8 cellular contexts compared by ENCODE assay signal in the genomic region with DNA sequence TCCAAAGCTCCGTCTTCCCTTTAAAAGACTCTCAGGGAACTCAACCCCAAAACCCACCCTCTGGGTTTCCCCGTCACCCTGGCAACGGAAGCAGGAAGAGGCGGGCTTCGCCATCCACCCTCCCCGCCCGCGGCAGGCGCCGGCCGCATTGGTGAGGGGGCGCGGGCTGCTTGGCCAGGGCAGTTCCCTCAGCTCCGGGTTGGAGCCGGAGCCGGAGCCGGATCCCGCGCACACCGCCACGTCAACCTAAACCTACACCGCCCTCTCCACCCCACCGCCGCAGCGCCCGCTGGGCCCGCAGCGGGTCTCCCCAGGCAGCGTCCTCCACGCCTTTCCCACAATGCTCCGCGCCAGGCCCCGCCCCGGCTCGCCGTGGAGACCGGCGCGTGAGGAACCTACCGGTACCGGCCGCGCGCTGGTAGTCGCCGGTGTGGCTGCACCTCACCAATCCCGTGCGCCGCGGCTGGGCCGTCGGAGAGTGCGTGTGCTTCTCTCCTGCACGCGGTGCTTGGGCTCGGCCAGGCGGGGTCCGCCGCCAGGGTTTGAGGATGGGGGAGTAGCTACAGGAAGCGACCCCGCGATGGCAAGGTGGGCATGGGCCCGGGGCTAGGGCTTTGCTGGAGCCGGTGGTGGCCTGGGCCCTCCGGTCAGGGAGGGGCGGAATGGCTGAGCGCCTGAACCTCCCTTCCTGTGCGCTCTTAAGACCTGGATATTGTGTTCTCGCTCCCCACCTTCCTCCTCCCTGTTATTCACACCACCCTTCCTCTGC. TPM values are rescaled to one million over a fixed set of nuclear protein-coding genes. Genes with fewer than 3 reads are reported as not detected.
DNase-seq lines count a peak whose midpoint lies in the region; ATAC-seq and TF ChIP-seq lines count a peak whose summit lies in the region.

DNAJC10 (plus strand) TSS at position 362 of the 769 bp plus-strand sequence. CDS start 1,830 bp downstream, outside the sequence.

- H3K4me2 ChIP-seq in GM23338 = peak within 1 kb of the TSS; percentile 81
- H3K4me2 ChIP-seq in neural progenitor cell = peak within 1 kb of the TSS; percentile 97

- peak within 1 kb of the TSS; percentile 62 for H3K9ac ChIP-seq in neural progenitor cell

- H2AFZ ChIP-seq in GM23338 (peak within 1 kb of the TSS; percentile 96), neural progenitor cell (replicated peaks) (peak within 1 kb of the TSS; percentile 94)

- H3K27me3 Mint-ChIP-seq in GM23338 (ENCODE audit: insufficient read depth, low read depth, poor library complexity) (no peaks in the 10 kb centered on the region), neural progenitor cell (ENCODE audit: insufficient read depth, low read depth) (peaks cover 3% of the 10 kb centered on the region)

- H3K36me3 Mint-ChIP-seq in GM23338 (ENCODE audit: low read depth) = peaks cover 3% of the 10 kb centered on the region
- H3K36me3 Mint-ChIP-seq in neural progenitor cell = no peaks in the 10 kb centered on the region

- H3K4me3 ChIP-seq in GM23338 (peak within 1 kb of the TSS; percentile 88), RWPE2 (ENCODE audit: severe bottlenecking) (peak within 1 kb of the TSS; percentile 62), foreskin fibroblast (ENCODE audit: low read depth in 1 of 2, low read length in 2 of 2) (peak within 1 kb of the TSS; percentile 87 to 92), neural progenitor cell (peak within 1 kb of the TSS; percentile 85)

- no peaks in the 10 kb centered on the region for H3K27me3 ChIP-seq in GM23338 (ENCODE audit: insufficient read depth)
- H3K27me3 ChIP-seq in RWPE2 (ENCODE audit: insufficient read depth, poor library complexity, severe bottlenecking) = no peaks in the 10 kb centered on the region
- no peaks in the 10 kb centered on the region for H3K27me3 ChIP-seq in neural progenitor cell

- H3K4me1 ChIP-seq in GM23338 (ENCODE audit: insufficient read depth) (peaks cover 12% of the 10 kb centered on the region), RWPE2 (ENCODE audit: insufficient read depth, poor library complexity, severe bottlenecking) (peaks cover 21% of the 10 kb centered on the region), neural progenitor cell (peaks cover 18% of the 10 kb centered on the region)

- no peaks in the 10 kb centered on the region for H3K9me2 ChIP-seq in GM23338 (ENCODE audit: insufficient read depth)

- H3K79me2 ChIP-seq in GM23338 (replicated peaks; ENCODE audit: insufficient read depth) = peaks cover 24% of the 10 kb centered on the region
- peaks cover 25% of the 10 kb centered on the region for H3K79me2 ChIP-seq in neural progenitor cell (ENCODE audit: low read depth)

- no peak within 1 kb of the TSS for H3K27ac Mint-ChIP-seq in GM23338
- no peak within 1 kb of the TSS for H3K27ac Mint-ChIP-seq in neural progenitor cell

- peak; percentile 95 for DNase-seq in ELF-1 (ENCODE audit: low read depth, low spot score)
- DNase-seq in GM23338 (ENCODE audit: low spot score) = peak; percentile 93
- DNase-seq in Kasumi-1 (lab: John Stamatoyannopoulos, UW) = peak; percentile 94 to 97
- peak; percentile 89 for DNase-seq in RWPE2 (ENCODE audit: low spot score)
- peak; percentile 96 for DNase-seq in activated effector memory CD4-positive, alpha-beta T cell treated with anti-CD3 and anti-CD28 coated beads, Interleukin-2, amount 50 U/mL, for 16 hours
- peak; percentile 84 to 94 for DNase-seq in foreskin fibroblast
- peak; percentile 95 for DNase-seq in neural progenitor cell (ENCODE audit: low spot score)
- peak; percentile 84 for DNase-seq in stromal cell of bone marrow (ENCODE audit: low read depth)

- H3K9me3 ChIP-seq in RWPE2 (ENCODE audit: severe bottlenecking) (no peaks in the 10 kb centered on the region), neural progenitor cell (ENCODE audit: low read depth) (no peaks in the 10 kb centered on the region)

- no peaks in the 10 kb centered on the region for H3K9me3 Mint-ChIP-seq in GM23338
- no peaks in the 10 kb centered on the region for H3K9me3 Mint-ChIP-seq in neural progenitor cell

- H4K20me1 ChIP-seq in GM23338 (replicated peaks; ENCODE audit: insufficient read depth) (no peaks in the 10 kb centered on the region), neural progenitor cell (ENCODE audit: low read depth) (no peaks in the 10 kb centered on the region)

- ATAC-seq in GM23338 (peak; percentile 95), RWPE2 (ENCODE audit: low read depth) (peak; percentile 93)

- H3K27ac ChIP-seq in GM23338 (ENCODE audit: low read depth) = peak within 1 kb of the TSS; percentile 92
- H3K27ac ChIP-seq in RWPE2 (ENCODE audit: poor library complexity, severe bottlenecking) = peak within 1 kb of the TSS; percentile 63
- H3K27ac ChIP-seq in neural progenitor cell = peak within 1 kb of the TSS; percentile 80

- no peaks in the 10 kb centered on the region; the same call in 2 of the 3 replicates for H3K4me1 Mint-ChIP-seq in GM23338
- H3K4me1 Mint-ChIP-seq in neural progenitor cell = peaks cover 7% of the 10 kb centered on the region

- TF ChIP-seq CTCF in GM23338 (conservative IDR thresholded peaks at IDR 0.05; ENCODE audit: low read depth in 2 of 2) = no peak
- no peak for TF ChIP-seq CTCF in RWPE2 (IDR thresholded peaks at IDR 0.05; ENCODE audit: poor library complexity, severe bottlenecking)
- no peak for TF ChIP-seq CTCF in foreskin fibroblast (IDR thresholded peaks at IDR 0.05; ENCODE audit: low read depth, low read length)
- TF ChIP-seq CTCF in neural progenitor cell (IDR thresholded peaks at IDR 0.05) = no peak

- H3F3A ChIP-seq in GM23338 (replicated peaks; ENCODE audit: low read depth) (peaks cover 7% of the 10 kb centered on the region; the same call in 1 of the 2 replicates), neural progenitor cell (ENCODE audit: low read depth) (peaks cover 21% of the 10 kb centered on the region)

- peaks cover 7% of the 10 kb centered on the region; the same call in 1 of the 2 replicates for H3K36me3 ChIP-seq in GM23338 (ENCODE audit: insufficient read depth)
- peaks cover 32% of the 10 kb centered on the region for H3K36me3 ChIP-seq in RWPE2 (ENCODE audit: low read depth)
- peaks cover 14% of the 10 kb centered on the region for H3K36me3 ChIP-seq in neural progenitor cell

- no peak within 1 kb of the TSS for H3K4me3 Mint-ChIP-seq in GM23338
- no peak within 1 kb of the TSS for H3K4me3 Mint-ChIP-seq in neural progenitor cell

TF ChIP-seq in GM23338, 12 proteins besides CTCF, POLR2A, EP300 and RAD21 (continues in another document):
- TF ChIP-seq, protein P1, sequence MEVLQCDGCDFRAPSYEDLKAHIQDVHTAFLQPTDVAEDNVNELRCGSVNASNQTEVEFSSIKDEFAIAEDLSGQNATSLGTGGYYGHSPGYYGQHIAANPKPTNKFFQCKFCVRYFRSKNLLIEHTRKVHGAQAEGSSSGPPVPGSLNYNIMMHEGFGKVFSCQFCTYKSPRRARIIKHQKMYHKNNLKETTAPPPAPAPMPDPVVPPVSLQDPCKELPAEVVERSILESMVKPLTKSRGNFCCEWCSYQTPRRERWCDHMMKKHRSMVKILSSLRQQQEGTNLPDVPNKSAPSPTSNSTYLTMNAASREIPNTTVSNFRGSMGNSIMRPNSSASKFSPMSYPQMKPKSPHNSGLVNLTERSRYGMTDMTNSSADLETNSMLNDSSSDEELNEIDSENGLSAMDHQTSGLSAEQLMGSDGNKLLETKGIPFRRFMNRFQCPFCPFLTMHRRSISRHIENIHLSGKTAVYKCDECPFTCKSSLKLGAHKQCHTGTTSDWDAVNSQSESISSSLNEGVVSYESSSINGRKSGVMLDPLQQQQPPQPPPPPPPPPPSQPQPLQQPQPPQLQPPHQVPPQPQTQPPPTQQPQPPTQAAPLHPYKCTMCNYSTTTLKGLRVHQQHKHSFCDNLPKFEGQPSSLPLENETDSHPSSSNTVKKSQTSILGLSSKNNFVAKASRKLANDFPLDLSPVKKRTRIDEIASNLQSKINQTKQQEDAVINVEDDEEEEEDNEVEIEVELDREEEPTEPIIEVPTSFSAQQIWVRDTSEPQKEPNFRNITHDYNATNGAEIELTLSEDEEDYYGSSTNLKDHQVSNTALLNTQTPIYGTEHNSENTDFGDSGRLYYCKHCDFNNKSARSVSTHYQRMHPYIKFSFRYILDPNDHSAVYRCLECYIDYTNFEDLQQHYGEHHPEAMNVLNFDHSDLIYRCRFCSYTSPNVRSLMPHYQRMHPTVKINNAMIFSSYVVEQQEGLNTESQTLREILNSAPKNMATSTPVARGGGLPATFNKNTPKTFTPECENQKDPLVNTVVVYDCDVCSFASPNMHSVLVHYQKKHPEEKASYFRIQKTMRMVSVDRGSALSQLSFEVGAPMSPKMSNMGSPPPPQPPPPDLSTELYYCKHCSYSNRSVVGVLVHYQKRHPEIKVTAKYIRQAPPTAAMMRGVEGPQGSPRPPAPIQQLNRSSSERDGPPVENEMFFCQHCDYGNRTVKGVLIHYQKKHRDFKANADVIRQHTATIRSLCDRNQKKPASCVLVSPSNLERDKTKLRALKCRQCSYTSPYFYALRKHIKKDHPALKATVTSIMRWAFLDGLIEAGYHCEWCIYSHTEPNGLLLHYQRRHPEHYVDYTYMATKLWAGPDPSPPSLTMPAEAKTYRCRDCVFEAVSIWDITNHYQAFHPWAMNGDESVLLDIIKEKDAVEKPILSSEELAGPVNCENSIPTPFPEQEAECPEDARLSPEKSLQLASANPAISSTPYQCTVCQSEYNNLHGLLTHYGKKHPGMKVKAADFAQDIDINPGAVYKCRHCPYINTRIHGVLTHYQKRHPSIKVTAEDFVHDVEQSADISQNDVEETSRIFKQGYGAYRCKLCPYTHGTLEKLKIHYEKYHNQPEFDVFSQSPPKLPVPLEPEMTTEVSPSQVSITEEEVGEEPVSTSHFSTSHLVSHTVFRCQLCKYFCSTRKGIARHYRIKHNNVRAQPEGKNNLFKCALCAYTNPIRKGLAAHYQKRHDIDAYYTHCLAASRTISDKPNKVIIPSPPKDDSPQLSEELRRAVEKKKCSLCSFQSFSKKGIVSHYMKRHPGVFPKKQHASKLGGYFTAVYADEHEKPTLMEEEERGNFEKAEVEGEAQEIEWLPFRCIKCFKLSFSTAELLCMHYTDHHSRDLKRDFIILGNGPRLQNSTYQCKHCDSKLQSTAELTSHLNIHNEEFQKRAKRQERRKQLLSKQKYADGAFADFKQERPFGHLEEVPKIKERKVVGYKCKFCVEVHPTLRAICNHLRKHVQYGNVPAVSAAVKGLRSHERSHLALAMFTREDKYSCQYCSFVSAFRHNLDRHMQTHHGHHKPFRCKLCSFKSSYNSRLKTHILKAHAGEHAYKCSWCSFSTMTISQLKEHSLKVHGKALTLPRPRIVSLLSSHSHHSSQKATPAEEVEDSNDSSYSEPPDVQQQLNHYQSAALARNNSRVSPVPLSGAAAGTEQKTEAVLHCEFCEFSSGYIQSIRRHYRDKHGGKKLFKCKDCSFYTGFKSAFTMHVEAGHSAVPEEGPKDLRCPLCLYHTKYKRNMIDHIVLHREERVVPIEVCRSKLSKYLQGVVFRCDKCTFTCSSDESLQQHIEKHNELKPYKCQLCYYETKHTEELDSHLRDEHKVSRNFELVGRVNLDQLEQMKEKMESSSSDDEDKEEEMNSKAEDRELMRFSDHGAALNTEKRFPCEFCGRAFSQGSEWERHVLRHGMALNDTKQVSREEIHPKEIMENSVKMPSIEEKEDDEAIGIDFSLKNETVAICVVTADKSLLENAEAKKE (CRISPR knock-in tag; IDR thresholded peaks at IDR 0.05) = no peak
- peak; percentile 65 for TF ChIP-seq CREB1 (CRISPR knock-in tag; IDR thresholded peaks at IDR 0.05; ENCODE audit: low read depth)

RNA-seq across cellular contexts. Expression of gene DNAJC10, which starts in this region (rescaled TPM):
- total RNA-seq in GM23338 (2014; rRNA removed; shearing (Covaris generic)) = 83.1 and 96.9 TPM in 2 replicates
- 33.7 and 41.9 TPM in 2 replicates for polyA plus RNA-seq in GM23338 (2016; fragmentation: Nextera tagmentation; extraction: Ambion mirVana)
- total RNA-seq in neural progenitor cell (ENCODE audit: low replicate concordance) = 90.6 and 174 TPM in 2 replicates

Comparison
In these comparisons a context has a peak if more than half of its experiments do, and no peak if none do; other contexts are left out.
1. Peak in every context shown above with its lines: DNase-seq, ATAC-seq, H3K4me3 ChIP-seq and H3K27ac ChIP-seq.